Comparison of ENCODE assay signal across 9 cellular contexts in the genomic region with DNA sequence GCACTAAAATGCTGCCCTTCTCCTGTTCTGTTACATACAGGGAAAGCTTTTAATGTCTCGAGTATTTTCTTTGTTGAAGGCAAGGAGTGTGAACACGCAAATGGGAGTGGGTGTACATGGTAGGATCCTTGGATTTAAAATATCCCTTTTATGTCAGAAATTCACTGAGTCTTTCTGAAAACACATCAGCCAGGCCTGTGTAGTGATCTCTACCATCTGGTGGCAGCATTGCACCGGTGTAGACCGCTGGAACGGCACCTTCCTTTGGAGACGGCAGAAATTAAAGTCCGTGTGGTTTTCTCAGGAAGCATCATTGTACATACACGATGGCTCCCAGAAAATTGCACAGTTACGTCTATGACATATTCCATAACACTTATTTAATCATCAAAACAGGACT.
DNase-seq lines count a peak whose midpoint lies in the region; ATAC-seq and TF ChIP-seq lines count a peak whose summit lies in the region.
"Had no signal": no experiment of that assay in that cellular context is flagged by ENCODE, and none has a peak within 500 bp of the region (broad histone marks: within the 10 kb centered on the region; RNA-seq: fewer than 3 reads in every experiment).

No MANE protein-coding gene starts in this region.

- no peak overlapping the region for H3K27ac ChIP-seq in OCI-LY1 (ENCODE audit: low read depth, low read length, poor library complexity, severe bottlenecking)

- ATAC-seq in GM21619 (IDR thresholded peaks at IDR 0.05; ENCODE audit: unreplicated experiment) (no peak), HG02623 (IDR thresholded peaks at IDR 0.05; ENCODE audit: unreplicated experiment) (no peak), GM21381 (IDR thresholded peaks at IDR 0.05; ENCODE audit: unreplicated experiment) (no peak), HG03439 (IDR thresholded peaks at IDR 0.05; ENCODE audit: unreplicated experiment) (no peak)
- ATAC-seq: right cardiac atrium had no signal

- H3K4me1 ChIP-seq in OCI-LY1 (ENCODE audit: insufficient read depth, low read length, severe bottlenecking): no peaks in the 10 kb centered on the region

- no peaks in the 10 kb centered on the region for H4K20me1 ChIP-seq in OCI-LY1 (ENCODE audit: insufficient read depth, low read length)

- TF ChIP-seq CTCF in OCI-LY1 (IDR thresholded peaks at IDR 0.05; ENCODE audit: low read length): peak; percentile 46; the same call in 1 of the 2 replicates

- no peak overlapping the region for H3K9ac ChIP-seq in OCI-LY1 (ENCODE audit: low read length)

- H3F3A ChIP-seq in OCI-LY1 (ENCODE audit: insufficient read depth, low read length): no peaks in the 10 kb centered on the region

- no peak overlapping the region for H3K4me3 ChIP-seq in Jurkat, Clone E6-1 (ENCODE audit: low read length)
- no peak overlapping the region for H3K4me3 ChIP-seq in OCI-LY1 (ENCODE audit: low read depth, low read length, poor library complexity, severe bottlenecking)

- H3K9me2 ChIP-seq in OCI-LY1 (ENCODE audit: low read depth, low read length): no peaks in the 10 kb centered on the region

- DNase-seq in DMS53 (lab: John Stamatoyannopoulos, UW) (peak; percentile 76), inferior parietal cortex (ENCODE audit: extremely low spot score) (peak; percentile 59)
- peak; percentile 24 for DNase-seq in Jurkat, Clone E6-1 (ENCODE audit: low read depth, low spot score)

- H3K4me2 ChIP-seq in OCI-LY1 (ENCODE audit: low read length): no peak overlapping the region

- no peaks in the 10 kb centered on the region for H3K79me2 ChIP-seq in OCI-LY1 (ENCODE audit: insufficient read depth, low read length)

- H3K27me3 ChIP-seq in OCI-LY1 (ENCODE audit: insufficient read depth, low read length): no peaks in the 10 kb centered on the region

- H2AFZ ChIP-seq in OCI-LY1 (ENCODE audit: low read length): no peak overlapping the region

- H3K9me3 ChIP-seq in OCI-LY1 (ENCODE audit: low read length): no peaks in the 10 kb centered on the region

- H3K36me3 ChIP-seq in OCI-LY1 (ENCODE audit: insufficient read depth, low read length): no peaks in the 10 kb centered on the region

Comparison
In these comparisons a context has a peak if more than half of its experiments do, and no peak if none do; other contexts are left out.
1. DNase-seq: peak in every context shown above with its lines; median percentile 76 in DMS53; 59 in inferior parietal cortex; 24 in Jurkat, Clone E6-1.